Comparison of ENCODE assay signal across 12 cellular contexts in the genomic region with DNA sequence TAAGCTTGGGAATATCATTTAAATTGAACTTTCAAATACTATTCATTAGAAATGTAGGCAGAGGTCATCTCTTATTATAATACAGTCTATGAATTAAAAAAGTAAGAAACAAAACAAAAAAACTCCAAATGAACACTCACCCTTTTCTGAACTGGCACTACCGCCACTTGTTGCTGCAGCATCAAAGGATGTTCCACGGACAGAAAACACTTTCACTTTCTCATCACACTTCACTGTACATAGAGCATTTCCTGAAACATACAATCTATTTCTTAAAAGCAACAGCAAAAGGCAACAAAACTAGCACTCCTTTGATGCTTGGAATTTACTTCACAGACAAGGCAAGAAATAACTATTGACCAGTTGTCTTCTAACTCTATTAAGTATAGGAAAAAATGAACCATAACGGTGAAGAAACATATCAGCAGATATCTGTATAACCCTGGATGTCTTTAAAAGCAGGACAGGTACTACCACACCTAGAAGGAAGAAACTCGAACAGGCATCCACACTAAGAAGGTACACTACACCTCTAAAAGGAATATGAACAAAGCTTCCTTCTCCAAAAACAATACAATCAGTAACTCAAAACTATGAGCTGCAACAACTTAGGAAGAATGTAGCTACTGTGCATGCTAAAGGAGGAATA. TPM values are rescaled to one million over a fixed set of nuclear protein-coding genes. Genes with fewer than 3 reads are reported as not detected.
DNase-seq lines count a peak whose midpoint lies in the region; ATAC-seq and TF ChIP-seq lines count a peak whose summit lies in the region.
"Had no signal": no experiment of that assay in that cellular context is flagged by ENCODE, and none has a peak within 500 bp of the region (broad histone marks: within the 10 kb centered on the region; RNA-seq: fewer than 3 reads in every experiment).

No MANE protein-coding gene starts in this region.

- DNase-seq in AG08396 (ENCODE audit: low spot score) (peak; percentile 14), RPMI7951 (ENCODE audit: low read depth) (peak; percentile 20), fibroblast of the aortic adventitia (ENCODE audit: low read depth) (peak; percentile 24), SK-N-DZ (ENCODE audit: low spot score) (no peak), glomerular visceral epithelial cell (ENCODE audit: extremely low spot score) (no peak), endothelial cell (ENCODE audit: low spot score) (no peak)
- DNase-seq: gastrocnemius medialis, NCI-H446 had no signal

- H3K36me3 Mint-ChIP-seq in endothelial cell (ENCODE audit: low read depth, unreplicated experiment), result peaks cover 11% of the 10 kb centered on the region

- H3K4me1 Mint-ChIP-seq in endothelial cell (ENCODE audit: unreplicated experiment), result no peaks in the 10 kb centered on the region

- no peaks in the 10 kb centered on the region for H3K9me3 Mint-ChIP-seq in endothelial cell (ENCODE audit: unreplicated experiment)

- H3K27me3 Mint-ChIP-seq in endothelial cell (ENCODE audit: unreplicated experiment), result no peaks in the 10 kb centered on the region
- H3K27me3 Mint-ChIP-seq: progenitor cell of endocrine pancreas had no signal

- no peak for TF ChIP-seq CTCF in fibroblast of the aortic adventitia (IDR thresholded peaks at IDR 0.05; ENCODE audit: insufficient read depth, low read length)
- TF ChIP-seq CTCF in endothelial cell (IDR thresholded peaks at IDR 0.05; ENCODE audit: unreplicated experiment), result no peak

- H3K4me3 ChIP-seq in fibroblast of the aortic adventitia (ENCODE audit: low read depth, low read length), result no peak overlapping the region
- H3K4me3 ChIP-seq: gastrocnemius medialis, thoracic aorta had no signal

- no peak overlapping the region for H3K27ac Mint-ChIP-seq in endothelial cell (ENCODE audit: unreplicated experiment)
- H3K27ac Mint-ChIP-seq: progenitor cell of endocrine pancreas had no signal

- no peak overlapping the region for H3K4me3 Mint-ChIP-seq in endothelial cell (ENCODE audit: unreplicated experiment)

- ATAC-seq in GM19043 (IDR thresholded peaks at IDR 0.05; ENCODE audit: low read depth, unreplicated experiment), result peak; percentile 47
- ATAC-seq in GM19455 (IDR thresholded peaks at IDR 0.05; ENCODE audit: unreplicated experiment), result no peak
- ATAC-seq: gastrocnemius medialis had no signal

RNA-seq across cellular contexts. Expression of gene ETFA, which starts 24.9 kb away (rescaled TPM):
- total RNA-seq in RPMI7951 (2014; rRNA removed; shearing (Covaris generic)), result 216 and 236 TPM in 2 replicates
- total RNA-seq in fibroblast of the aortic adventitia (ENCODE audit: low replicate concordance), result 56.1 and 87.8 TPM in 2 replicates
- polyA plus RNA-seq in SK-N-DZ (2014; cell fraction: cytosol; rRNA removed), result 238 and 247 TPM in 2 replicates
- 176 and 188 TPM in 2 replicates for polyA plus RNA-seq in SK-N-DZ (2014; cell fraction: nucleus; rRNA removed)
- 103 TPM for total RNA-seq in endothelial cell (ENCODE audit: unreplicated experiment)

RNA-seq across cellular contexts. Expression of gene ISL2, which starts 50.2 kb away (rescaled TPM):
- 1.8 and 3.4 TPM in 2 replicates for total RNA-seq in RPMI7951 (2014; rRNA removed; shearing (Covaris generic))
- 0.45 TPM in 1 of 2 replicates, not detected in the other for total RNA-seq in fibroblast of the aortic adventitia (ENCODE audit: low replicate concordance)
- 10.2 and 11.3 TPM in 2 replicates for polyA plus RNA-seq in SK-N-DZ (2014; cell fraction: cytosol; rRNA removed)
- polyA plus RNA-seq in SK-N-DZ (2014; cell fraction: nucleus; rRNA removed), result 19.9 and 23.2 TPM in 2 replicates
- total RNA-seq in endothelial cell (ENCODE audit: unreplicated experiment), result 1.4 TPM
- total RNA-seq: gastrocnemius medialis, thoracic aorta had no signal

Comparison
In these comparisons a context has a peak if more than half of its experiments do, and no peak if none do; other contexts are left out.
1. DNase-seq: peak in AG08396 (single experiment), RPMI7951 (single experiment) and fibroblast of the aortic adventitia (single experiment); none in SK-N-DZ (single experiment), glomerular visceral epithelial cell (single experiment) and endothelial cell (single experiment).